Comparison of ENCODE assay signal across 23 cellular contexts in genomic region chr12:24197517-24197916, GRCh38.
DNase-seq lines count a peak whose midpoint lies in the region; ATAC-seq, FAIRE-seq and TF ChIP-seq lines count a peak whose summit lies in the region.
"Had no signal": no experiment of that assay in that cellular context is flagged by ENCODE, and none has a peak within 500 bp of the region (broad histone marks: within the 10 kb centered on the region; RNA-seq: fewer than 3 reads in every experiment).

No MANE protein-coding gene starts in this region.

- H3K23ac ChIP-seq in mesendoderm (ENCODE audit: low read length): no peak overlapping the region

- no peak overlapping the region for H4K8ac ChIP-seq in mesendoderm (ENCODE audit: low read depth, low read length)

- no peak overlapping the region for H4K5ac ChIP-seq in mesendoderm (ENCODE audit: low read length)

- peak overlapping the region; percentile 31 for H3K4me2 ChIP-seq in Loucy (ENCODE audit: low read depth, low read length, poor library complexity, severe bottlenecking)
- no peak overlapping the region for H3K4me2 ChIP-seq in GM12878 (ENCODE audit: control insufficient read depth, insufficient read depth)
- H3K4me2 ChIP-seq in mesendoderm (ENCODE audit: low read length): no peak overlapping the region

- no peak overlapping the region for H2BK15ac ChIP-seq in mesendoderm (replicated peaks; ENCODE audit: low read depth)

- H2AK5ac ChIP-seq in mesendoderm (ENCODE audit: low read length): no peak overlapping the region

- TF ChIP-seq POLR2A in GM12878 (IDR thresholded peaks at IDR 0.05; ENCODE audit: low read depth, low read length): no peak

- H3K9me3 ChIP-seq in A673 (ENCODE audit: low read depth, low read length, poor library complexity, severe bottlenecking): no peaks in the 10 kb centered on the region
- H3K9me3 ChIP-seq in Loucy (ENCODE audit: insufficient read depth, low read depth, low read length): no peaks in the 10 kb centered on the region
- no peaks in the 10 kb centered on the region for H3K9me3 ChIP-seq in GM12878 (replicated peaks; ENCODE audit: control insufficient read depth, insufficient read depth, low read length)
- H3K9me3 ChIP-seq: sigmoid colon, thoracic aorta had no signal

- H3F3A ChIP-seq in Loucy (ENCODE audit: low read depth): no peaks in the 10 kb centered on the region

- no peak for TF ChIP-seq CTCF in A673 (conservative IDR thresholded peaks at IDR 0.05; ENCODE audit: low read depth, low read length)
- TF ChIP-seq CTCF in Loucy (conservative IDR thresholded peaks at IDR 0.05; ENCODE audit: low read length): no peak
- TF ChIP-seq CTCF in GM12878 (IDR thresholded peaks at IDR 0.05 in 2 of 3, conservative IDR thresholded peaks at IDR 0.05 in 1 of 3; ENCODE audit: control insufficient read depth in 2 of 3, extremely low read depth in 1 of 3, insufficient read depth in 1 of 3, low read depth in 3 of 3, low read length in 3 of 3): no peak
- no peak for TF ChIP-seq CTCF in brain microvascular endothelial cell (IDR thresholded peaks at IDR 0.05; ENCODE audit: low read depth, low read length, missing control alignments)

- peak overlapping the region; percentile 40 for H3K56ac ChIP-seq in mesendoderm (ENCODE audit: low read length)

- POLR2A ChIA-PET in A673 (lab: Charles Lee; ENCODE audit: low non-redundant PET) (no interaction called here), GM12878 (lab: Charles Lee) (interaction anchor here (0.6 kb wide), 1 partner anchor 755 kb away, joined by 3 read pairs; no protein-coding TSS in a partner anchor)

- H3K79me1 ChIP-seq in mesendoderm (ENCODE audit: low read length): no peaks in the 10 kb centered on the region

- SMC1A ChIA-PET in GM12878 (lab: Charles Lee; ENCODE audit: uncharacterized antibody, unreplicated experiment): interaction anchor here (0.7 to 1.6 kb wide), 4 partner anchors 9 to 33 kb away, joined by 3 to 7 read pairs (median 4); no protein-coding TSS in a partner anchor

- no peaks in the 10 kb centered on the region for H3K27me3 Mint-ChIP-seq in activated T-cell treated with anti-CD3 and anti-CD28 coated beads, Interleukin-2, amount 50 U/mL, for 24 hours
- H3K27me3 Mint-ChIP-seq: naive thymus-derived CD8-positive, alpha-beta T cell; T-cell had no signal

- H3K4me1 Mint-ChIP-seq in activated T-cell treated with anti-CD3 and anti-CD28 coated beads, Interleukin-2, amount 50 U/mL, for 24 hours (ENCODE audit: low read depth): no peaks in the 10 kb centered on the region
- H3K4me1 Mint-ChIP-seq: naive thymus-derived CD8-positive, alpha-beta T cell; T-cell had no signal

- H3K4me3 ChIP-seq in A673 (ENCODE audit: low read depth, low read length, poor library complexity, severe bottlenecking) (no peak overlapping the region), Loucy (ENCODE audit: low read length, poor library complexity, severe bottlenecking) (no peak overlapping the region), GM12878 (no peak overlapping the region), mesendoderm (ENCODE audit: low read length) (no peak overlapping the region), brain microvascular endothelial cell (ENCODE audit: low read depth, low read length) (no peak overlapping the region)
- H3K4me3 ChIP-seq: sigmoid colon, thoracic aorta had no signal

- H3K36me3 Mint-ChIP-seq in activated T-cell treated with anti-CD3 and anti-CD28 coated beads, Interleukin-2, amount 50 U/mL, for 24 hours (ENCODE audit: low read depth): no peaks in the 10 kb centered on the region
- H3K36me3 Mint-ChIP-seq: naive thymus-derived CD8-positive, alpha-beta T cell; T-cell had no signal

- in situ Hi-C loops in GM12878 (cut with MboI): no loop called here
- in situ Hi-C loops in brain microvascular endothelial cell (cut with HindIII; ENCODE audit: low pct_ligation_motif_present, low sequenced_read_pairs): no loop called here

- FAIRE-seq in GM12878 (lab: Jason Lieb, UNC): no peak

- H3K27ac ChIP-seq in A673 (ENCODE audit: low read depth, low read length, poor library complexity, severe bottlenecking) (no peak overlapping the region), GM12878 (ENCODE audit: control insufficient read depth, insufficient read depth) (no peak overlapping the region), mesendoderm (ENCODE audit: low read depth, low read length) (no peak overlapping the region), brain microvascular endothelial cell (no peak overlapping the region)
- H3K27ac ChIP-seq: foreskin keratinocyte, sigmoid colon, thoracic aorta had no signal

- H3K4me3 Mint-ChIP-seq in activated T-cell treated with anti-CD3 and anti-CD28 coated beads, Interleukin-2, amount 50 U/mL, for 24 hours: no peak overlapping the region
- H3K4me3 Mint-ChIP-seq: naive thymus-derived CD8-positive, alpha-beta T cell; T-cell had no signal

- WGBS in GM12878 (ENCODE audit: insufficient coverage, insufficient replicate concordance, low lambda C conversion rate, missing lambda C conversion rate): 53% methylated on average over 5 of the region's 5 CpGs
- no CpG with 5 or more reads among the region's 5 CpGs for WGBS in mesendoderm (ENCODE audit: extremely low coverage, insufficient coverage, low lambda C conversion rate)

- peak; percentile 36 for DNase-seq in A673 (ENCODE audit: low spot score)
- DNase-seq in GM12878 (ENCODE audit: low read depth, low spot score): no peak
- peak; percentile 51 for DNase-seq in mesendoderm
- no peak for DNase-seq in T-helper 1 cell
- no peak for DNase-seq in brain microvascular endothelial cell
- no peak for DNase-seq in COLO829 (ENCODE audit: low spot score)
- no peak for DNase-seq in activated T-cell treated with anti-CD3 and anti-CD28 coated beads, Interleukin-2, amount 50 U/mL, for 24 hours
- DNase-seq: ACHN; activated CD4-positive, alpha-beta T cell treated with anti-CD3 and anti-CD28 coated beads, Interleukin-2, amount 50 U/mL, for 1 hour; activated gamma-delta T cell treated with Interleukin-2 at 50 U/mL for 16 hours; amniotic stem cell; DMS 273 treated with DMSO at 0.1 percent for 48 hours; foreskin keratinocyte; GF-D8; hippocampal formation; naive thymus-derived CD8-positive, alpha-beta T cell; NCI-H187 treated with DMSO at 0.1 percent for 48 hours; NCI-H446 treated with DMSO at 0.1 percent for 48 hours; sigmoid colon; stimulated activated naive CD4-positive, alpha-beta T cell; T-cell had no signal

- ATAC-seq in GM12878: no peak
- ATAC-seq: foreskin keratinocyte; naive thymus-derived CD8-positive, alpha-beta T cell; T-cell had no signal

- H3K4me1 ChIP-seq in A673 (ENCODE audit: insufficient read depth, low read length, poor library complexity, severe bottlenecking): peaks cover 14% of the 10 kb centered on the region
- peaks cover 16% of the 10 kb centered on the region for H3K4me1 ChIP-seq in Loucy (ENCODE audit: insufficient read depth, low read length, poor library complexity, severe bottlenecking)
- peaks cover 2% of the 10 kb centered on the region; the same call in 1 of the 2 replicates for H3K4me1 ChIP-seq in GM12878 (ENCODE audit: control insufficient read depth, insufficient read depth, low read length)
- H3K4me1 ChIP-seq in mesendoderm (ENCODE audit: control insufficient read depth, low read depth, low read length): peaks cover 2% of the 10 kb centered on the region
- H3K4me1 ChIP-seq: foreskin keratinocyte, sigmoid colon had no signal

- H3K9me2 ChIP-seq in Loucy (replicated peaks; ENCODE audit: low read depth, low read length): no peaks in the 10 kb centered on the region

- no peaks in the 10 kb centered on the region for H4K20me1 ChIP-seq in Loucy (ENCODE audit: insufficient read depth, low read length, poor library complexity, severe bottlenecking)
- H4K20me1 ChIP-seq in GM12878 (ENCODE audit: control insufficient read depth, insufficient read depth): no peaks in the 10 kb centered on the region

- H3K27ac Mint-ChIP-seq in activated T-cell treated with anti-CD3 and anti-CD28 coated beads, Interleukin-2, amount 50 U/mL, for 24 hours: no peak overlapping the region
- H3K27ac Mint-ChIP-seq: naive thymus-derived CD8-positive, alpha-beta T cell; T-cell had no signal

- CTCF ChIA-PET in A673 (lab: Charles Lee) (no interaction called here), GM12878 (lab: Yijun Ruan, JAX) (interaction anchor here (1.1 to 2.3 kb wide), 3 partner anchors 9 to 34 kb away, joined by 3 to 7 read pairs (median 3); no protein-coding TSS in a partner anchor)

- no peak for TF ChIP-seq EP300 in GM12878 (IDR thresholded peaks at IDR 0.05; ENCODE audit: borderline replicate concordance in 1 of 2, control insufficient read depth in 1 of 2, low read depth in 2 of 2, low read length in 2 of 2)

- H2BK120ac ChIP-seq in mesendoderm (ENCODE audit: low read depth, low read length): no peak overlapping the region

- H2AFZ ChIP-seq in Loucy (ENCODE audit: low read length): peak overlapping the region; percentile 69
- H2AFZ ChIP-seq in GM12878 (ENCODE audit: control insufficient read depth, low read depth, low read length): no peak overlapping the region

- RAD21 ChIA-PET in GM12878 (lab: Charles Lee; ENCODE audit: unreplicated experiment): no interaction called here

- H3K27me3 ChIP-seq in A673 (replicated peaks; ENCODE audit: insufficient read depth, low read depth, low read length, poor library complexity) (no peaks in the 10 kb centered on the region), Loucy (ENCODE audit: insufficient read depth, low read length, poor library complexity, severe bottlenecking) (no peaks in the 10 kb centered on the region), GM12878 (replicated peaks in 1 of 2; ENCODE audit: control insufficient read depth in 2 of 2, insufficient read depth in 2 of 2, low read length in 1 of 2) (no peaks in the 10 kb centered on the region), mesendoderm (ENCODE audit: insufficient read depth, low read length, poor library complexity) (no peaks in the 10 kb centered on the region), brain microvascular endothelial cell (replicated peaks) (no peaks in the 10 kb centered on the region)
- H3K27me3 ChIP-seq: foreskin keratinocyte, sigmoid colon had no signal

- no peak overlapping the region for H3K4ac ChIP-seq in mesendoderm (ENCODE audit: low read depth, low read length)

- no peaks in the 10 kb centered on the region for H3K36me3 ChIP-seq in A673 (ENCODE audit: insufficient read depth, low read length, poor library complexity, severe bottlenecking)
- no peaks in the 10 kb centered on the region for H3K36me3 ChIP-seq in Loucy (ENCODE audit: insufficient read depth, low read length)
- H3K36me3 ChIP-seq in GM12878 (ENCODE audit: control insufficient read depth in 2 of 2, insufficient read depth in 2 of 2, low read length in 1 of 2): no peaks in the 10 kb centered on the region
- no peaks in the 10 kb centered on the region for H3K36me3 ChIP-seq in mesendoderm (ENCODE audit: control insufficient read depth, insufficient read depth, low read length)
- H3K36me3 ChIP-seq in brain microvascular endothelial cell (replicated peaks): no peaks in the 10 kb centered on the region
- H3K36me3 ChIP-seq: sigmoid colon, thoracic aorta had no signal

- BruUV-seq in A673 (replicated peaks; lab: Mats Ljungman, UMichigan) (no TSS peak), GM12878 (replicated peaks; lab: Mats Ljungman, UMichigan) (no TSS peak)

- no peaks in the 10 kb centered on the region for H3K79me2 ChIP-seq in Loucy (ENCODE audit: insufficient read depth, low read length)
- no peaks in the 10 kb centered on the region for H3K79me2 ChIP-seq in GM12878 (ENCODE audit: control insufficient read depth, insufficient read depth, low read length)
- no peaks in the 10 kb centered on the region for H3K79me2 ChIP-seq in mesendoderm (ENCODE audit: control insufficient read depth, insufficient read depth, low read length)

- H2BK5ac ChIP-seq in mesendoderm (ENCODE audit: low read length): no peak overlapping the region

- intact Hi-C loops in A673 (cut with micrococcal nuclease; ENCODE audit: unreplicated experiment): no loop called here
- intact Hi-C loops in GM12878 (cut with micrococcal nuclease; ENCODE audit: unreplicated experiment): no loop called here

- no peak for TF ChIP-seq RAD21 in GM12878 (IDR thresholded peaks at IDR 0.05; ENCODE audit: insufficient read depth, low read depth, low read length)

- H3K18ac ChIP-seq in mesendoderm (ENCODE audit: low read length): no peak overlapping the region

- no peaks in the 10 kb centered on the region for H3K9me3 Mint-ChIP-seq in activated T-cell treated with anti-CD3 and anti-CD28 coated beads, Interleukin-2, amount 50 U/mL, for 24 hours

- H3K9ac ChIP-seq in Loucy (ENCODE audit: low read depth, low read length, poor library complexity, severe bottlenecking) (peak overlapping the region; percentile 1), GM12878 (ENCODE audit: control insufficient read depth, insufficient read depth, low read length) (no peak overlapping the region), mesendoderm (ENCODE audit: low read length) (no peak overlapping the region)

Comparison
In these comparisons a context has a peak if more than half of its experiments do, and no peak if none do; other contexts are left out.
1. DNase-seq: peak in A673 (single experiment) and mesendoderm (single experiment); none in GM12878 (single experiment), T-helper 1 cell (0 of 5), brain microvascular endothelial cell (single experiment), COLO829 (single experiment) and activated T-cell treated with anti-CD3 and anti-CD28 coated beads, Interleukin-2, amount 50 U/mL, for 24 hours (single experiment).